Comparison of ENCODE assay signal across 23 cellular contexts in the genomic region with DNA sequence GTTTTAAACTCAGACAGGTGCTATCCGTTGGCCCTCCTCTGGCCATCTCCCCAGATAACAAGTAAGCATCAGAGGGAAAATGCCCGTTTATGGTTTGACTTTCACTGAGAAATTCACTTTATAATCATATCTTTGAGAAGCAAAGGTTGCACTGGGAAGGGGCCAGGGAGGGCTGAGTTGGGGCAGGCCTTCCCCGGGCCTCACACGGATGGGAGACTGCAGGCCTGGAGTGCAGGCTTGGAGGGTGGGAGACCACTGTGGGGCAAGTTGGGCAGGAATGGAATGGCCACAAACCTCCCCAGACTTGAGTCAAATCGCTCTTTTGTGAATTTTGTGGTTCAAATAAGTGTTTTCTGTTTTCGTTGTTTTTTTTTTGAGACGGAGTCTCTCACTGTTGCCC.
"Had no signal": no experiment of that assay in that cellular context is flagged by ENCODE, and none has a peak within 500 bp of the region (broad histone marks: within the 10 kb centered on the region; RNA-seq: fewer than 3 reads in every experiment).

No MANE protein-coding gene starts in this region.

- H3K4me3 Mint-ChIP-seq: naive thymus-derived CD8-positive, alpha-beta T cell; nephron; neural crest cell; stimulated activated effector memory CD8-positive, alpha-beta T cell treated with anti-CD3 and anti-CD28 coated beads, Interleukin-12 subunit alpha, Interleukin-12 subunit beta, amount 100 ng/mL, for 72 hours; stimulated activated naive CD8-positive, alpha-beta T cell treated with anti-CD3 and anti-CD28 coated beads, Interleukin-15, Interleukin-2, amounts not matched to agents 100 ng/mL and 50 ng/mL, for 24 hours had no signal

- H3K4me3 ChIP-seq: left lung, lung, pancreas, prostate gland, sigmoid colon, spleen, suprapubic skin, thoracic aorta, tibial artery, upper lobe of right lung had no signal

- H3K27ac Mint-ChIP-seq: naive thymus-derived CD8-positive, alpha-beta T cell; stimulated activated effector memory CD8-positive, alpha-beta T cell treated with anti-CD3 and anti-CD28 coated beads, Interleukin-12 subunit alpha, Interleukin-12 subunit beta, amount 100 ng/mL, for 72 hours; stimulated activated naive CD8-positive, alpha-beta T cell treated with anti-CD3 and anti-CD28 coated beads, Interleukin-15, Interleukin-2, amounts not matched to agents 100 ng/mL and 50 ng/mL, for 24 hours had no signal

- H3K36me3 ChIP-seq: left lung, pancreas, prostate gland, sigmoid colon, spleen, suprapubic skin, thoracic aorta, tibial artery, upper lobe of right lung had no signal

- H3K4me1 Mint-ChIP-seq: naive thymus-derived CD8-positive, alpha-beta T cell; stimulated activated effector memory CD8-positive, alpha-beta T cell treated with anti-CD3 and anti-CD28 coated beads, Interleukin-12 subunit alpha, Interleukin-12 subunit beta, amount 100 ng/mL, for 72 hours had no signal

- H3K27me3 ChIP-seq: left lung, pancreas, sigmoid colon, spleen, suprapubic skin, tibial artery, upper lobe of right lung had no signal

- H3K9me3 ChIP-seq: left lung, pancreas, prostate gland, sigmoid colon, suprapubic skin, thoracic aorta, tibial artery, upper lobe of right lung had no signal

- H3K27me3 Mint-ChIP-seq: stimulated activated naive CD8-positive, alpha-beta T cell treated with anti-CD3 and anti-CD28 coated beads, Interleukin-15, Interleukin-2, amounts not matched to agents 100 ng/mL and 50 ng/mL, for 24 hours had no signal

- ATAC-seq: left colon; left lung; naive thymus-derived CD8-positive, alpha-beta T cell; pancreas; stimulated activated effector memory CD8-positive, alpha-beta T cell treated with anti-CD3 and anti-CD28 coated beads, Interleukin-12 subunit alpha, Interleukin-12 subunit beta, amount 100 ng/mL, for 72 hours had no signal

- H3K9me3 Mint-ChIP-seq: nephron; neural crest cell; stimulated activated effector memory CD8-positive, alpha-beta T cell treated with anti-CD3 and anti-CD28 coated beads, Interleukin-12 subunit alpha, Interleukin-12 subunit beta, amount 100 ng/mL, for 72 hours; stimulated activated naive CD8-positive, alpha-beta T cell treated with anti-CD3 and anti-CD28 coated beads, Interleukin-15, Interleukin-2, amounts not matched to agents 100 ng/mL and 50 ng/mL, for 24 hours had no signal

- FAIRE-seq: kidney, pancreas, small intestine, urothelium cell line had no signal

- H3K36me3 Mint-ChIP-seq: naive thymus-derived CD8-positive, alpha-beta T cell; stimulated activated effector memory CD8-positive, alpha-beta T cell treated with anti-CD3 and anti-CD28 coated beads, Interleukin-12 subunit alpha, Interleukin-12 subunit beta, amount 100 ng/mL, for 72 hours had no signal

- DNase-seq: kidney; left colon; left lung; naive thymus-derived CD8-positive, alpha-beta T cell; nucleus accumbens; pancreas; sigmoid colon; small intestine; spleen; stimulated activated CD4-positive, alpha-beta T cell treated with anti-CD3 and anti-CD28 coated beads, Interleukin-4, amount 100 ng/mL, for 24 hours; stimulated activated naive CD4-positive, alpha-beta T cell; tibial artery; trophoblast cell; upper lobe of right lung had no signal

- H3K27ac ChIP-seq: left lung, pancreas, prostate gland, sigmoid colon, spleen, suprapubic skin, thoracic aorta, tibial artery, upper lobe of right lung had no signal

- H3K4me1 ChIP-seq: left lung, pancreas, prostate gland, spleen, suprapubic skin, tibial artery, upper lobe of right lung had no signal
